In the genomic region with DNA sequence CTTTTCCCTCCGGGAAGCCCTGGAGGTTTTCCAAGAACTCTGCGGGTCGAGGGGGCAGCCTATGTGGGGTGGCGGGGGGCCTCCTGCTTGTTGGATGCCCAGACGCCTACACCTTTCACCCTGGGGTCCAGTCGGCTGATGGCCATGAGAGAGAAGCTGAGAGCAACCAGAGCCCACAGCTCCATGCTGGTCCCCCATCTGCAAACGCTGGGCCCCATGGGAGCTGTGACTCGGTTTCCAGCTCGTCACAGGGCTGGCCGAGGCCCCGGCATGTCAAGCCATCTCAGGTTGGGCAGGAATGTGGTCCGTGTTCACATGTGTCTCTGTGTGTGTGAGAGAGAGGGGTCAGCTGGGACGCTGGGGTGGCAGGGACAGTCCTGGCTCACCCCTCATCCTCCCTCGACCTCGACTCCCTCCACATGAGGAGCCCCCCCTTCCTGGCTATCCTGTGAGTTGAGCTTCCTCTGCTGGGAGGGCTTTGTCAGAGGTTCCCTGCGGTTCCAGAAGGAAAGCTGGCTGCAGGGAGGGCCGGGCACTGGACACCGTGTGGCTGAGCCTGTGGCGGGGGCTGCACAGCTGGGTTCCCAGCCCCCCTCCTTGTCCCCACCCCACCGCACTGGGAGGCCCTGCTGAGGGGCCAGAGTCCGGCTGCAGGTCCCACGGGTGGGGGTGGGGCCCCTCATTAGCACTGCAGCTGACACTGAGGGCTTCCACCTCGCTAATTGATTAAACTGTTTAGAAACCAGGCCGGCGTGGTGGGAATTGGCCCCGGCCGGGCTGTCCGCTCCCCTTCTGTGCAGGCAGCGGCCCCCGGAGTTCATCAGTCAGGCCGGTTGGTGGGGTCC, we compare ENCODE assay signal across 15 cellular contexts. TPM values are rescaled to one million over a fixed set of nuclear protein-coding genes. Genes with fewer than 3 reads are reported as not detected.
DNase-seq lines count a peak whose midpoint lies in the region; ATAC-seq, FAIRE-seq and TF ChIP-seq lines count a peak whose summit lies in the region.
"Had no signal": no experiment of that assay in that cellular context is flagged by ENCODE, and none has a peak within 500 bp of the region (broad histone marks: within the 10 kb centered on the region; RNA-seq: fewer than 3 reads in every experiment).

No MANE protein-coding gene starts in this region.

- no peak for FAIRE-seq in urothelium cell line (lab: Jason Lieb, UNC)

- peak overlapping the region; percentile 51 for H3K4me2 ChIP-seq in smooth muscle cell
- H3K4me2 ChIP-seq: KMS-11 had no signal

- H3F3A ChIP-seq in smooth muscle cell (ENCODE audit: low read depth): no peaks in the 10 kb centered on the region

- DNase-seq in choroid plexus epithelial cell (ENCODE audit: low read depth): peak; percentile 30
- no peak for DNase-seq in left colon
- DNase-seq in smooth muscle cell (lab: John Stamatoyannopoulos, UW; ENCODE audit: unreplicated experiment): no peak
- no peak for DNase-seq in HUDEP-2 (lab: John Stamatoyannopoulos, UW; ENCODE audit: unreplicated experiment in 76 of 76)
- no peak for DNase-seq in Ammon's horn (ENCODE audit: low spot score)
- DNase-seq in urothelium cell line (ENCODE audit: low spot score): no peak
- DNase-seq: activated B cell treated with CpG ODN at 0.5 μM for 24 hours; activated naive CD4-positive, alpha-beta T cell treated with anti-CD3 and anti-CD28 coated beads, Interleukin-2, amount 10 ng/mL, durations not matched to agents 7 days and 5 days; NCI-H345; stimulated activated CD4-positive, alpha-beta T cell treated with anti-CD3 and anti-CD28 coated beads, Interleukin-12 subunit alpha, Interleukin-12 subunit beta, amount 100 ng/mL, for 4 hours; substantia nigra had no signal

- WGBS in smooth muscle cell (ENCODE audit: low lambda C conversion rate): 72% methylated on average over 26 of the region's 31 CpGs

- H3K79me2 ChIP-seq in smooth muscle cell (ENCODE audit: low read depth): peaks cover 3% of the 10 kb centered on the region

- H3K9ac ChIP-seq in smooth muscle cell (ENCODE audit: low read depth): no peak overlapping the region
- H3K9ac ChIP-seq: KMS-11 had no signal

- no peaks in the 10 kb centered on the region for H3K27me3 ChIP-seq in smooth muscle cell (ENCODE audit: low read depth)

- peaks cover 45% of the 10 kb centered on the region for H4K20me1 ChIP-seq in smooth muscle cell (ENCODE audit: low read depth)

- H3K9me3 ChIP-seq in smooth muscle cell (replicated peaks; ENCODE audit: low read depth): no peaks in the 10 kb centered on the region
- H3K9me3 ChIP-seq: HAP-1 had no signal

- no peak overlapping the region for H2AFZ ChIP-seq in smooth muscle cell (ENCODE audit: low read depth)

- TF ChIP-seq CTCF in choroid plexus epithelial cell (conservative IDR thresholded peaks at IDR 0.05; ENCODE audit: low read depth, low read length): no peak
- TF ChIP-seq CTCF in smooth muscle cell (IDR thresholded peaks at IDR 0.05; ENCODE audit: borderline replicate concordance, insufficient read depth, poor library complexity, severe bottlenecking): no peak

- ATAC-seq in left colon (peak; percentile 22), HG03095 (IDR thresholded peaks at IDR 0.05; ENCODE audit: unreplicated experiment) (no peak)

- H3K4me3 ChIP-seq in choroid plexus epithelial cell (ENCODE audit: low read depth, low read length) (no peak overlapping the region), smooth muscle cell (no peak overlapping the region)
- H3K4me3 ChIP-seq: HAP-1 had no signal

- intact Hi-C loops in left colon (cut with DNase I, micrococcal nuclease): no loop called here

- H3K36me3 ChIP-seq in smooth muscle cell (ENCODE audit: low read depth): no peaks in the 10 kb centered on the region

- peaks cover 18% of the 10 kb centered on the region for H3K4me1 ChIP-seq in smooth muscle cell (ENCODE audit: low read depth)
- H3K4me1 ChIP-seq: HAP-1 had no signal

- H3K27ac ChIP-seq in smooth muscle cell (ENCODE audit: low read depth): no peak overlapping the region
- H3K27ac ChIP-seq: KMS-11 had no signal

TF ChIP-seq in PFSK-1, 5 proteins besides CTCF, POLR2A, EP300 and RAD21:
- TF ChIP-seq POLR2AphosphoS5 (IDR thresholded peaks at IDR 0.05; ENCODE audit: low read depth, low read length): 0 out of 2 replicates have a peak, but pooled peaks have one; percentile 11
- no peak for TF ChIP-seq TAF1 (IDR thresholded peaks at IDR 0.05; ENCODE audit: borderline replicate concordance, insufficient read depth, low read length)
- TF ChIP-seq, protein P1, sequence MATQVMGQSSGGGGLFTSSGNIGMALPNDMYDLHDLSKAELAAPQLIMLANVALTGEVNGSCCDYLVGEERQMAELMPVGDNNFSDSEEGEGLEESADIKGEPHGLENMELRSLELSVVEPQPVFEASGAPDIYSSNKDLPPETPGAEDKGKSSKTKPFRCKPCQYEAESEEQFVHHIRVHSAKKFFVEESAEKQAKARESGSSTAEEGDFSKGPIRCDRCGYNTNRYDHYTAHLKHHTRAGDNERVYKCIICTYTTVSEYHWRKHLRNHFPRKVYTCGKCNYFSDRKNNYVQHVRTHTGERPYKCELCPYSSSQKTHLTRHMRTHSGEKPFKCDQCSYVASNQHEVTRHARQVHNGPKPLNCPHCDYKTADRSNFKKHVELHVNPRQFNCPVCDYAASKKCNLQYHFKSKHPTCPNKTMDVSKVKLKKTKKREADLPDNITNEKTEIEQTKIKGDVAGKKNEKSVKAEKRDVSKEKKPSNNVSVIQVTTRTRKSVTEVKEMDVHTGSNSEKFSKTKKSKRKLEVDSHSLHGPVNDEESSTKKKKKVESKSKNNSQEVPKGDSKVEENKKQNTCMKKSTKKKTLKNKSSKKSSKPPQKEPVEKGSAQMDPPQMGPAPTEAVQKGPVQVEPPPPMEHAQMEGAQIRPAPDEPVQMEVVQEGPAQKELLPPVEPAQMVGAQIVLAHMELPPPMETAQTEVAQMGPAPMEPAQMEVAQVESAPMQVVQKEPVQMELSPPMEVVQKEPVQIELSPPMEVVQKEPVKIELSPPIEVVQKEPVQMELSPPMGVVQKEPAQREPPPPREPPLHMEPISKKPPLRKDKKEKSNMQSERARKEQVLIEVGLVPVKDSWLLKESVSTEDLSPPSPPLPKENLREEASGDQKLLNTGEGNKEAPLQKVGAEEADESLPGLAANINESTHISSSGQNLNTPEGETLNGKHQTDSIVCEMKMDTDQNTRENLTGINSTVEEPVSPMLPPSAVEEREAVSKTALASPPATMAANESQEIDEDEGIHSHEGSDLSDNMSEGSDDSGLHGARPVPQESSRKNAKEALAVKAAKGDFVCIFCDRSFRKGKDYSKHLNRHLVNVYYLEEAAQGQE (IDR thresholded peaks at IDR 0.05; ENCODE audit: insufficient read depth in 1 of 2, low read depth in 2 of 2, low read length in 2 of 2): no peak
- TF ChIP-seq SIN3A (IDR thresholded peaks at IDR 0.05; ENCODE audit: borderline replicate concordance, insufficient read depth, low read length): no peak
- no peak for TF ChIP-seq FOXP2 (optimal IDR thresholded peaks at IDR 0.05; ENCODE audit: borderline replicate concordance, extremely low read depth, extremely low read length, insufficient read depth)

RNA-seq across cellular contexts. Expression of gene METRNL, which starts 19.1 kb away (rescaled TPM):
- 350 TPM for polyA plus RNA-seq in PFSK-1 (2012; ENCODE audit: insufficient read length, low read depth)
- total RNA-seq in left colon (100 to 1,000 TPM in 1 of 2 donors, 10 to 100 TPM in 1; 96.7 to 133 TPM), smooth muscle cell (48.3 and 55.6 TPM in 2 replicates)
- 98.1 and 101 TPM in 2 replicates for polyA plus RNA-seq in smooth muscle cell
